25 cellular contexts compared by ENCODE assay signal in the genomic region with DNA sequence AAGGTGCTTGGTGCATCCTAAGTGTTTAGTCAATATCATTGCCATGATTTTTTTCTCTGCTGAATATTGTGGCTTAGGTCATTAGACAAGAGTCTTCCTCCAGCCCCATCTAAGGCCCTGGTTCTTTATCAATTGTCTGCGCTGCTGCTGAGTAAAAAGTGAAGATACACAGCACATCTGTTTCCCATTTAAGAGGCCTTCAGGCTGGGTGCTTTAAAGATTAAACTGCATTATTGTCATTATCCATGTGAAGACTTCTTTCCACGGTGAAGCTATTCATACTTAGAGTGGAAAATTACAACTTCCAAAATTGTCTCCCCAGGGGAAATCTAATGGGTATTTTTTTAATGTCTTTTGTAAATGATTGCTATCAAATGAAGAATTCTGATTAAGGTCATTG.
"Had no signal": no experiment of that assay in that cellular context is flagged by ENCODE, and none has a peak within 500 bp of the region (broad histone marks: within the 10 kb centered on the region; RNA-seq: fewer than 3 reads in every experiment).

No MANE protein-coding gene starts in this region.

- H3K4me3 ChIP-seq: coronary artery, esophagus squamous epithelium, gastrocnemius medialis, mucosa of descending colon, prostate gland, sigmoid colon, stomach, thyroid gland, vagina had no signal

- H3K27ac ChIP-seq: coronary artery, esophagus squamous epithelium, gastrocnemius medialis, neutrophil, parathyroid adenoma, prostate gland, sigmoid colon, stomach, thyroid gland, vagina had no signal

- DNase-seq: dermis blood vessel endothelial cell; effector memory CD8-positive, alpha-beta T cell; erythroblast; esophagus squamous epithelium; foreskin fibroblast; gastrocnemius medialis; head of caudate nucleus; mesenchymal stem cell; mucosa of descending colon; naive B cell; right cardiac atrium; sigmoid colon; stimulated activated CD4-positive, alpha-beta T cell treated with anti-CD3 and anti-CD28 coated beads, Interleukin-2, amount 100 ng/mL, for 24 hours; stimulated activated CD4-positive, alpha-beta T cell treated with anti-CD3 and anti-CD28 coated beads, Interleukin-4, amount 100 ng/mL, for 24 hours; stimulated activated naive CD4-positive, alpha-beta T cell treated with Interleukin-2 at 50 U/mL for 16 hours; stomach; thyroid gland; trophoblast cell had no signal

- ATAC-seq: effector memory CD8-positive, alpha-beta T cell; gastrocnemius medialis; mucosa of descending colon; natural killer cell treated with Interleukin-12 subunit alpha and Interleukin-12 subunit beta and Interleukin-15 and Interleukin-18, amount 100 ng/mL, for 72 hours; right cardiac atrium; stimulated activated effector memory CD8-positive, alpha-beta T cell treated with anti-CD3 and anti-CD28 coated beads, Interleukin-12 subunit alpha, Interleukin-12 subunit beta, amount 100 ng/mL, for 72 hours had no signal
